1 cellular context compared by ENCODE assay signal in the genomic region with DNA sequence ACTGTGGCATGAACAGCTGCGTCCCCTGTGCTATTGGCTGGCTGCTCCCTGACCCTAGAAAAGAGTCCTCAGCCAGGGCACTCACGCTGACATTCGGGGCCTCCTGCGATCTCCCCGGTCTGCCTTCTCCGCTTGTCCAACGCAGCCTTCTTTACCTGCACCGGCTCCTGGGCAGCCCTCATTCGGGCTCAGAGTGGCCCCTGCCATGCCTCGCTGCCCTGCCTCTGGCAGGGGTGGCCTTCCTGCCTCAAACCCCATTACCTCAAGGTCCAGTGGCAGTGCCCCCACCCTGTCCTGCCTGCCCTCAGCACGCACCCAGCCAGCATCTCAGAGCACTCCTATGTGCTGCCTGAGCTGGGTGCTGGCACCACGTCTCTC.
A peak's percentile ranks its signal among the peaks of the same experiment; 100 is the strongest.
TF ChIP-seq lines count a peak whose summit lies in the region.

No MANE protein-coding gene starts in this region.

TF ChIP-seq in HepG2, 621 proteins besides CTCF, POLR2A, EP300 and RAD21 (continued from another document):
- TF ChIP-seq, protein P1, sequence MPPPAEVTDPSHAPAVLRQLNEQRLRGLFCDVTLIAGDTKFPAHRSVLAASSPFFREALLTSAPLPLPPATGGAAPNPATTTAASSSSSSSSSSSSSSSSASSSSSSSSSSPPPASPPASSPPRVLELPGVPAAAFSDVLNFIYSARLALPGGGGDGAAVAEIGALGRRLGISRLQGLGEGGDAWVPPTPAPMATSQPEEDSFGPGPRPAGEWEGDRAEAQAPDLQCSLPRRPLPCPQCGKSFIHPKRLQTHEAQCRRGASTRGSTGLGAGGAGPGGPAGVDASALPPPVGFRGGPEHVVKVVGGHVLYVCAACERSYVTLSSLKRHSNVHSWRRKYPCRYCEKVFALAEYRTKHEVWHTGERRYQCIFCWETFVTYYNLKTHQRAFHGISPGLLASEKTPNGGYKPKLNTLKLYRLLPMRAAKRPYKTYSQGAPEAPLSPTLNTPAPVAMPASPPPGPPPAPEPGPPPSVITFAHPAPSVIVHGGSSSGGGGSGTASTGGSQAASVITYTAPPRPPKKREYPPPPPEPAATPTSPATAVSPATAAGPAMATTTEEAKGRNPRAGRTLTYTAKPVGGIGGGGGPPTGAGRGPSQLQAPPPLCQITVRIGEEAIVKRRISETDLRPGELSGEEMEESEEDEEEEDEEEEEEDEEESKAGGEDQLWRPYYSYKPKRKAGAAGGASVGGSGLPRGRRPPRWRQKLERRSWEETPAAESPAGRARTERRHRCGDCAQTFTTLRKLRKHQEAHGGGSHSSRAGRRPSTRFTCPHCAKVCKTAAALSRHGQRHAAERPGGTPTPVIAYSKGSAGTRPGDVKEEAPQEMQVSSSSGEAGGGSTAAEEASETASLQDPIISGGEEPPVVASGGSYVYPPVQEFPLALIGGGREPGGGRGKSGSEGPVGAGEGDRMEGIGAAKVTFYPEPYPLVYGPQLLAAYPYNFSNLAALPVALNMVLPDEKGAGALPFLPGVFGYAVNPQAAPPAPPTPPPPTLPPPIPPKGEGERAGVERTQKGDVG (CRISPR knock-in tag; IDR thresholded peaks at IDR 0.05; ENCODE audit: borderline replicate concordance): 0 out of 2 replicates have a peak, but pooled peaks have one; percentile 52
- no peak for TF ChIP-seq BRF2 (CRISPR knock-in tag; IDR thresholded peaks at IDR 0.05)
- TF ChIP-seq, protein P2, sequence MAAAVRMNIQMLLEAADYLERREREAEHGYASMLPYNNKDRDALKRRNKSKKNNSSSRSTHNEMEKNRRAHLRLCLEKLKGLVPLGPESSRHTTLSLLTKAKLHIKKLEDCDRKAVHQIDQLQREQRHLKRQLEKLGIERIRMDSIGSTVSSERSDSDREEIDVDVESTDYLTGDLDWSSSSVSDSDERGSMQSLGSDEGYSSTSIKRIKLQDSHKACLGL (CRISPR knock-in tag; IDR thresholded peaks at IDR 0.05): 0 out of 2 replicates have a peak, but pooled peaks have one; percentile 23
